19 cellular contexts compared by ENCODE assay signal in genomic region chr3:187196573-187197094, GRCh38. TPM values are rescaled to one million over a fixed set of nuclear protein-coding genes. Genes with fewer than 3 reads are reported as not detected.
DNase-seq lines count a peak whose midpoint lies in the region; ATAC-seq and TF ChIP-seq lines count a peak whose summit lies in the region.
"Had no signal": no experiment of that assay in that cellular context is flagged by ENCODE, and none has a peak within 500 bp of the region (broad histone marks: within the 10 kb centered on the region; RNA-seq: fewer than 3 reads in every experiment).

No MANE protein-coding gene starts in this region.

- no peak overlapping the region for H2AFZ ChIP-seq in mammary epithelial cell (ENCODE audit: low read depth, low read length)

- H3K36me3 ChIP-seq in mammary epithelial cell (ENCODE audit: insufficient read depth, low read length): no peaks in the 10 kb centered on the region
- H3K36me3 ChIP-seq: BLaER1 treated with 17β-estradiol and CSF1 and Interleukin-3, amounts not matched to agents 10 nM and 100 nM had no signal

- no peaks in the 10 kb centered on the region for H3K9me3 ChIP-seq in mammary epithelial cell (replicated peaks; ENCODE audit: insufficient read depth, low read length)

- WGBS in mammary epithelial cell (ENCODE audit: low coverage, missing lambda C conversion rate): 68% methylated on average over 4 of the region's 4 CpGs

- peak in 1 of 2 donors; percentile 48 for TF ChIP-seq CTCF in mammary epithelial cell (conservative IDR thresholded peaks at IDR 0.05 in 1 of 2, IDR thresholded peaks at IDR 0.05 in 1 of 2; ENCODE audit: extremely low read depth in 1 of 2, insufficient read depth in 1 of 2, low read depth in 1 of 2, low read length in 2 of 2)
- TF ChIP-seq CTCF in foreskin fibroblast (IDR thresholded peaks at IDR 0.05; ENCODE audit: low read depth, low read length): no peak

- intact Hi-C loops in mammary epithelial cell (cut with micrococcal nuclease): loop anchor here (1.0 kb wide), 2 partner anchors 123 to 518 kb away; no protein-coding TSS in a partner anchor

- H3K4me1 ChIP-seq in mammary epithelial cell (ENCODE audit: insufficient read depth, low read length): peaks cover 4% of the 10 kb centered on the region
- H3K4me1 ChIP-seq: BLaER1 treated with 17β-estradiol and CSF1 and Interleukin-3, amounts not matched to agents 10 nM and 100 nM had no signal

- DNase-seq in NCI-H2171 (lab: John Stamatoyannopoulos, UW) (peak; percentile 11), mammary epithelial cell (peak; percentile 70), left lobe of liver (ENCODE audit: low spot score) (no peak), foreskin fibroblast (no peak), NCI-H446 treated with DMSO at 0.1 percent for 48 hours (lab: John Stamatoyannopoulos, UW) (no peak), SK-N-DZ (ENCODE audit: low spot score) (no peak)
- no peak for DNase-seq in NK-92 treated with Interleukin-12 subunit alpha and Interleukin-12 subunit beta, amount 100 ng/mL, for 24 hours (lab: John Stamatoyannopoulos, UW)
- DNase-seq: Calu3; CD8-positive, alpha-beta T cell; GF-D8; IMR-90; Kasumi-1; MM.1S; NCI-H1092; NCI-H2029; NCI-H2227 treated with DMSO at 0.1 percent for 48 hours had no signal

- H3K27me3 ChIP-seq in mammary epithelial cell (ENCODE audit: insufficient read depth, low read length): no peaks in the 10 kb centered on the region

- no peak overlapping the region for H3K27ac ChIP-seq in mammary epithelial cell (ENCODE audit: insufficient read depth, low read depth, low read length)
- H3K27ac ChIP-seq: BLaER1 treated with 17β-estradiol and CSF1 and Interleukin-3, amounts not matched to agents 10 nM and 100 nM had no signal

- BruUV-seq in mammary epithelial cell (replicated peaks; lab: Mats Ljungman, UMichigan): no TSS peak

- CTCF ChIA-PET in mammary epithelial cell (lab: Charles Lee; ENCODE audit: low non-redundant PET): interaction anchor here (0.6 kb wide), 2 partner anchors 23 to 146 kb away, joined by 5 to 11 read pairs; no protein-coding TSS in a partner anchor

- H3K4me2 ChIP-seq in mammary epithelial cell (ENCODE audit: insufficient read depth, low read depth, low read length): no peak overlapping the region
- H3K4me2 ChIP-seq: BLaER1 treated with 17β-estradiol and CSF1 and Interleukin-3, amounts not matched to agents 10 nM and 100 nM had no signal

- dilution Hi-C loops in mammary epithelial cell (cut with HindIII; ENCODE audit: low sequenced_read_pairs): no loop called here

- H4K20me1 ChIP-seq in mammary epithelial cell (ENCODE audit: insufficient read depth, low read length): no peaks in the 10 kb centered on the region
- H4K20me1 ChIP-seq: BLaER1 treated with 17β-estradiol and CSF1 and Interleukin-3, amounts not matched to agents 10 nM and 100 nM had no signal

- in situ Hi-C loops in mammary epithelial cell (cut with MboI; ENCODE audit: low sequenced_read_pairs in 2 of 2): no loop called here

- no peak overlapping the region for H3K9ac ChIP-seq in mammary epithelial cell (ENCODE audit: insufficient read depth, low read length)
- H3K9ac ChIP-seq: BLaER1 treated with 17β-estradiol and CSF1 and Interleukin-3, amounts not matched to agents 10 nM and 100 nM had no signal

- ATAC-seq in left lobe of liver: peak; percentile 77
- ATAC-seq: CD8-positive, alpha-beta T cell had no signal

- H3K4me3 ChIP-seq in mammary epithelial cell (replicated peaks in 1 of 3; ENCODE audit: insufficient read depth in 1 of 3, low read depth in 2 of 3, low read length in 3 of 3) (no peak overlapping the region), foreskin fibroblast (ENCODE audit: low read depth in 1 of 2, low read length in 2 of 2) (no peak overlapping the region)
- H3K4me3 ChIP-seq: BLaER1 treated with 17β-estradiol and CSF1 and Interleukin-3, amounts not matched to agents 10 nM and 100 nM had no signal

- H3K79me2 ChIP-seq in mammary epithelial cell (ENCODE audit: insufficient read depth, low read length): no peaks in the 10 kb centered on the region

RNA-seq across cellular contexts. Expression of gene RTP1, which starts 0.7 kb away (rescaled TPM):
- total RNA-seq in mammary epithelial cell: not detected
- not detected for polyA plus RNA-seq in mammary epithelial cell
- not detected for polyA minus RNA-seq in mammary epithelial cell
- total RNA-seq in left lobe of liver: not detected
- polyA plus RNA-seq in SK-N-DZ (2014; cell fraction: cytosol; rRNA removed): not detected in 2 replicates
- not detected in 2 replicates for polyA plus RNA-seq in SK-N-DZ (2014; cell fraction: nucleus; rRNA removed)
- total RNA-seq: Calu3; CD8-positive, alpha-beta T cell; HT1080; IMR-90; RPMI7951 had no signal
- polyA plus RNA-seq: IMR-90 had no signal

RNA-seq across cellular contexts. Expression of gene RPL39L, which starts 57.3 kb away (rescaled TPM):
- total RNA-seq in mammary epithelial cell (10 to 100 TPM in 1 of 2 donors, 1 to 10 TPM in 1; 7.7 to 21.6 TPM), left lobe of liver (1.5 TPM)
- 19.4 TPM for polyA plus RNA-seq in mammary epithelial cell
- 18.0 TPM for polyA minus RNA-seq in mammary epithelial cell
- polyA plus RNA-seq in SK-N-DZ (2014; cell fraction: cytosol; rRNA removed): 78.2 and 110 TPM in 2 replicates
- 37.2 and 55.6 TPM in 2 replicates for polyA plus RNA-seq in SK-N-DZ (2014; cell fraction: nucleus; rRNA removed)
- total RNA-seq: HT1080 had no signal

Comparison
In these comparisons a context has a peak if more than half of its experiments do, and no peak if none do; other contexts are left out.
1. DNase-seq: peak in NCI-H2171 (single experiment) and mammary epithelial cell (single experiment); none in left lobe of liver (single experiment), foreskin fibroblast (0 of 2), NCI-H446 treated with DMSO at 0.1 percent for 48 hours (single experiment), SK-N-DZ (single experiment) and NK-92 treated with Interleukin-12 subunit alpha and Interleukin-12 subunit beta, amount 100 ng/mL, for 24 hours (single experiment).